In genomic region chr11:66727883-66728759, GRCh38 we compare ENCODE assay signal across 8 cellular contexts. TPM values are rescaled to one million over a fixed set of nuclear protein-coding genes. Genes with fewer than 3 reads are reported as not detected.
DNase-seq lines count a peak whose midpoint lies in the region; ATAC-seq and TF ChIP-seq lines count a peak whose summit lies in the region.

No MANE protein-coding gene starts in this region.

- H3K36me3 Mint-ChIP-seq in activated T-helper 1 cell treated with anti-CD3 and anti-CD28 coated beads, Interleukin-12 subunit alpha, Interleukin-12 subunit beta, Interleukin-2, Interleukin-4 antibody, amounts not matched to agents 30 ng/mL and 10 ng/mL and 1 ng/mL, durations not matched to agents 14 hours and 24 hours and 36 hours (ENCODE audit: low read depth), result peaks cover 3% of the 10 kb centered on the region
- peaks cover 4% of the 10 kb centered on the region for H3K36me3 Mint-ChIP-seq in stimulated activated memory B cell treated with anti-CD40 and anti-IgM and Interleukin-4, amounts not matched to agents 10 μg/mL and 1 μg/mL and 100 μg/mL, for 72 hours

- H3K27me3 Mint-ChIP-seq in activated T-helper 1 cell treated with anti-CD3 and anti-CD28 coated beads, Interleukin-12 subunit alpha, Interleukin-12 subunit beta, Interleukin-2, Interleukin-4 antibody, amounts not matched to agents 30 ng/mL and 10 ng/mL and 1 ng/mL, durations not matched to agents 14 hours and 24 hours and 36 hours (ENCODE audit: insufficient read depth), result peaks cover 59% of the 10 kb centered on the region
- peaks cover 45% of the 10 kb centered on the region for H3K27me3 Mint-ChIP-seq in stimulated activated memory B cell treated with anti-CD40 and anti-IgM and Interleukin-4, amounts not matched to agents 10 μg/mL and 1 μg/mL and 100 μg/mL, for 72 hours

- no peak for TF ChIP-seq CTCF in GM20000 (IDR thresholded peaks at IDR 0.05; ENCODE audit: extremely low read depth, missing control alignments)

- H3K4me1 ChIP-seq in ACC112 (ENCODE audit: control insufficient read depth, insufficient read depth, low read length, unreplicated experiment), result no peaks in the 10 kb centered on the region

- H3K9me3 Mint-ChIP-seq in activated T-helper 1 cell treated with anti-CD3 and anti-CD28 coated beads, Interleukin-12 subunit alpha, Interleukin-12 subunit beta, Interleukin-2, Interleukin-4 antibody, amounts not matched to agents 30 ng/mL and 10 ng/mL and 1 ng/mL, durations not matched to agents 14 hours and 24 hours and 36 hours, result no peaks in the 10 kb centered on the region
- H3K9me3 Mint-ChIP-seq in stimulated activated memory B cell treated with anti-CD40 and anti-IgM and Interleukin-4, amounts not matched to agents 10 μg/mL and 1 μg/mL and 100 μg/mL, for 72 hours, result no peaks in the 10 kb centered on the region

- no peaks in the 10 kb centered on the region for H3K36me3 ChIP-seq in ACC112 (ENCODE audit: insufficient read depth, low read length)

- H3K27ac ChIP-seq in ACC112 (ENCODE audit: low read depth, low read length), result no peak overlapping the region

- H3K4me3 ChIP-seq in ACC112 (ENCODE audit: low read depth, low read length) (peak overlapping the region; percentile 75), iPS-11a (ENCODE audit: low read depth, low read length) (peak overlapping the region; percentile 58)

- intact Hi-C loops in activated T-helper 1 cell treated with anti-CD3 and anti-CD28 coated beads, Interleukin-12 subunit alpha, Interleukin-12 subunit beta, Interleukin-2, Interleukin-4 antibody, amounts not matched to agents 30 ng/mL and 10 ng/mL and 1 ng/mL, durations not matched to agents 14 hours and 24 hours and 36 hours (cut with micrococcal nuclease), result loop anchor here (2.0 kb wide), 1 partner anchor 17 kb away; a partner anchor contains a TSS

- H2AFZ ChIP-seq in ACC112 (ENCODE audit: low read length, unreplicated experiment), result peak overlapping the region; percentile 71

- H3K79me2 ChIP-seq in ACC112 (ENCODE audit: control insufficient read depth, insufficient read depth, low read length, unreplicated experiment), result no peaks in the 10 kb centered on the region

- H3K27ac Mint-ChIP-seq in activated T-helper 1 cell treated with anti-CD3 and anti-CD28 coated beads, Interleukin-12 subunit alpha, Interleukin-12 subunit beta, Interleukin-2, Interleukin-4 antibody, amounts not matched to agents 30 ng/mL and 10 ng/mL and 1 ng/mL, durations not matched to agents 14 hours and 24 hours and 36 hours, result peak overlapping the region; percentile 32
- peak overlapping the region; percentile 63 for H3K27ac Mint-ChIP-seq in stimulated activated memory B cell treated with anti-CD40 and anti-IgM and Interleukin-4, amounts not matched to agents 10 μg/mL and 1 μg/mL and 100 μg/mL, for 72 hours

- peak; percentile 31 for ATAC-seq in stimulated activated memory B cell treated with anti-CD40 and anti-IgM and Interleukin-4, amounts not matched to agents 10 μg/mL and 1 μg/mL and 100 μg/mL, for 72 hours
- no peak for ATAC-seq in GM18873 (IDR thresholded peaks at IDR 0.05; ENCODE audit: low FRiP score, unreplicated experiment)

- peak overlapping the region; percentile 79 for H3K4me3 Mint-ChIP-seq in activated T-helper 1 cell treated with anti-CD3 and anti-CD28 coated beads, Interleukin-12 subunit alpha, Interleukin-12 subunit beta, Interleukin-2, Interleukin-4 antibody, amounts not matched to agents 30 ng/mL and 10 ng/mL and 1 ng/mL, durations not matched to agents 14 hours and 24 hours and 36 hours
- H3K4me3 Mint-ChIP-seq in stimulated activated memory B cell treated with anti-CD40 and anti-IgM and Interleukin-4, amounts not matched to agents 10 μg/mL and 1 μg/mL and 100 μg/mL, for 72 hours, result peak overlapping the region; percentile 86

- peak; percentile 82 for DNase-seq in GM20000 (ENCODE audit: low spot score)
- no peak for DNase-seq in activated T-helper 1 cell treated with anti-CD3 and anti-CD28 coated beads, Interleukin-12 subunit alpha, Interleukin-12 subunit beta, Interleukin-2, Interleukin-4 antibody, amounts not matched to agents 30 ng/mL and 10 ng/mL and 1 ng/mL, durations not matched to agents 14 hours and 24 hours and 36 hours (ENCODE audit: low spot score)
- DNase-seq in activated CD8-positive, alpha-beta memory T cell treated with anti-CD3 and anti-CD28 coated beads for 24 hours, result no peak
- no peak for DNase-seq in SHP77 treated with DMSO at 0.1 percent for 48 hours (lab: John Stamatoyannopoulos, UW)

- H3K4me1 Mint-ChIP-seq in activated T-helper 1 cell treated with anti-CD3 and anti-CD28 coated beads, Interleukin-12 subunit alpha, Interleukin-12 subunit beta, Interleukin-2, Interleukin-4 antibody, amounts not matched to agents 30 ng/mL and 10 ng/mL and 1 ng/mL, durations not matched to agents 14 hours and 24 hours and 36 hours (ENCODE audit: low read depth), result peaks cover 12% of the 10 kb centered on the region
- peaks cover 20% of the 10 kb centered on the region for H3K4me1 Mint-ChIP-seq in stimulated activated memory B cell treated with anti-CD40 and anti-IgM and Interleukin-4, amounts not matched to agents 10 μg/mL and 1 μg/mL and 100 μg/mL, for 72 hours

- peaks cover 68% of the 10 kb centered on the region for H3K27me3 ChIP-seq in ACC112 (ENCODE audit: insufficient read depth, low read length)

RNA-seq across cellular contexts. Expression of gene SPTBN2, which starts 0.9 kb away (rescaled TPM):
- 0.91 and 1.1 TPM in 2 replicates for total RNA-seq in activated T-helper 1 cell treated with anti-CD3 and anti-CD28 coated beads, Interleukin-12 subunit alpha, Interleukin-12 subunit beta, Interleukin-2, Interleukin-4 antibody, amounts not matched to agents 30 ng/mL and 10 ng/mL and 1 ng/mL, durations not matched to agents 14 hours and 24 hours and 36 hours

RNA-seq across cellular contexts. Expression of gene RBM4B, which starts 50.4 kb away (rescaled TPM):
- 14.3 and 16.6 TPM in 2 replicates for total RNA-seq in activated T-helper 1 cell treated with anti-CD3 and anti-CD28 coated beads, Interleukin-12 subunit alpha, Interleukin-12 subunit beta, Interleukin-2, Interleukin-4 antibody, amounts not matched to agents 30 ng/mL and 10 ng/mL and 1 ng/mL, durations not matched to agents 14 hours and 24 hours and 36 hours
